17 cellular contexts compared by ENCODE assay signal in the genomic region with DNA sequence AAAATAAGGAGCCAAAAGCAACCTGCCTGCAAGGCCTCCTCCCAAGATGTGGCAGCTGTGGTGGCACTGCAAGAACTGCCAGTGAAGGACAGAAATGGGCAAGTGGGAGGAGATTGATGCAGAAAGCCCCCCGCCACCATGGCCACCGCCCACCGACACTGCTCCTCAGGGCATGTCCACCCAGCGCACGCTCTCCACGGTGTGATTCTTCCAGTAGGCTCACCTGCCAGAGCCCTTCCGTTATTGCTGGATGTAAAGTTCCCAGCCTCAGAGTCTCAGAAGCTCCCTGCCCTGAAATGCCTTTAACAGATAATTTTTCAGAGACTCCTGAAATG.
DNase-seq lines count a peak whose midpoint lies in the region; FAIRE-seq and TF ChIP-seq lines count a peak whose summit lies in the region.
"Had no signal": no experiment of that assay in that cellular context is flagged by ENCODE, and none has a peak within 500 bp of the region (broad histone marks: within the 10 kb centered on the region; RNA-seq: fewer than 3 reads in every experiment).

No MANE protein-coding gene starts in this region.

- H3K27me3 ChIP-seq in H1 (replicated peaks in 1 of 4; ENCODE audit: control insufficient read depth in 3 of 4, extremely low read depth in 1 of 4, insufficient read depth in 3 of 4, low read length in 3 of 4) (no peaks in the 10 kb centered on the region; a peak in 1 of 7 replicates), spleen (replicated peaks in 1 of 7) (peaks cover 0 to 35% (median 8%) of the 10 kb centered on the region in 7 donors)
- H3K27me3 ChIP-seq: BE2C had no signal

- intact Hi-C loops in spleen (cut with DNase I; ENCODE audit: low total_unique reads) = no loop called here

- H4K5ac ChIP-seq in H1 (ENCODE audit: insufficient read length, low read depth, low read length) = no peak overlapping the region

- WGBS in H1 (ENCODE audit: extremely low coverage in 1 of 2, insufficient coverage in 1 of 2, insufficient read length in 1 of 2, insufficient replicate concordance in 2 of 2, low coverage in 1 of 2, low lambda C conversion rate in 2 of 2, missing lambda C conversion rate in 1 of 2), 2 experiments = 90% methylated on average over 7 of the region's 7 CpGs; no CpG with 5 or more reads in 1 of the 2 experiments
- 73 to 95% (median 93%) methylated on average over 4 to 7 of the region's 7 CpGs for WGBS in spleen, 5 donors

- H2BK120ac ChIP-seq in H1 (replicated peaks; ENCODE audit: low read depth, low read length) = no peak overlapping the region

- H3K56ac ChIP-seq in H1 (replicated peaks; ENCODE audit: insufficient read length, low read depth, low read length) = no peak overlapping the region

- H3K23me2 ChIP-seq in H1 (ENCODE audit: low read depth, low read length) = no peaks in the 10 kb centered on the region

- no peak overlapping the region for H3K14ac ChIP-seq in H1 (ENCODE audit: insufficient read length)

- H3K27ac Mint-ChIP-seq in nephron progenitor cell = peak overlapping the region; percentile 34
- H3K27ac Mint-ChIP-seq: CD4-positive, alpha-beta T cell had no signal

- no peak for TF ChIP-seq POLR2A in H1 (IDR thresholded peaks at IDR 0.05; ENCODE audit: control extremely low read depth in 1 of 2, low read depth in 2 of 2, low read length in 2 of 2)
- TF ChIP-seq POLR2A in spleen (IDR thresholded peaks at IDR 0.05) = no peak

- peak; percentile 45 for DNase-seq in activated effector memory CD4-positive, alpha-beta T cell treated with anti-CD3 and anti-CD28 coated beads, Interleukin-2, amount 50 U/mL, for 16 hours
- no peak for DNase-seq in activated effector memory CD4-positive, alpha-beta T cell treated with Interleukin-2 at 50 U/mL for 16 hours
- no peak for DNase-seq in H1 (ENCODE audit: low read depth in 1 of 2, low spot score in 2 of 2)
- no peak for DNase-seq in nephron progenitor cell
- peak; percentile 64 for DNase-seq in spleen
- DNase-seq in NCI-H446 (lab: John Stamatoyannopoulos, UW) = no peak
- DNase-seq in NCI-H1694 treated with DMSO at 0.1 percent for 48 hours (lab: John Stamatoyannopoulos, UW) = no peak
- DNase-seq in HCEC 1CT = no peak
- DNase-seq: 8988T; BE2C; CD4-positive, alpha-beta T cell; NCI-H1092; NCI-H146; NCI-H2107; NCI-H2227 treated with DMSO at 0.1 percent for 48 hours; NCI-H524 treated with DMSO at 0.1 percent for 48 hours had no signal

- no peak for FAIRE-seq in H1 (lab: Jason Lieb, UNC)
- FAIRE-seq: K562 had no signal

- no peaks in the 10 kb centered on the region for H3K36me3 ChIP-seq in H1 (ENCODE audit: control insufficient read depth in 2 of 4, insufficient read depth in 4 of 4, low read length in 3 of 4)
- H3K36me3 ChIP-seq in spleen = no peaks in the 10 kb centered on the region
- H3K36me3 ChIP-seq: BE2C had no signal

- no peak for TF ChIP-seq RAD21 in H1 (IDR thresholded peaks at IDR 0.05 in 1 of 2, conservative IDR thresholded peaks at IDR 0.05 in 1 of 2; ENCODE audit: low read depth in 2 of 2, low read length in 2 of 2)

- POLR2A ChIA-PET in H1 (lab: Charles Lee; ENCODE audit: partially characterized antibody) = interaction anchor here (0.7 kb wide), 1 partner anchor 197 kb away, joined by 3 read pairs; no protein-coding TSS in a partner anchor

- H3K9ac ChIP-seq in H1 (replicated peaks in 1 of 4; ENCODE audit: extremely low read depth in 1 of 4, low read depth in 3 of 4, low read length in 3 of 4) = no peak overlapping the region

- TF ChIP-seq CTCF in H1 (IDR thresholded peaks at IDR 0.05; ENCODE audit: control extremely low read depth in 1 of 3, insufficient read depth in 1 of 3, low read depth in 1 of 3, low read length in 3 of 3) = no peak
- no peak for TF ChIP-seq CTCF in nephron progenitor cell (IDR thresholded peaks at IDR 0.05)
- TF ChIP-seq CTCF in spleen (IDR thresholded peaks at IDR 0.05 in 8 of 11, conservative IDR thresholded peaks at IDR 0.05 in 3 of 11) = no peak

- no peak overlapping the region for H3K23ac ChIP-seq in H1 (ENCODE audit: insufficient read length)

- H2AK5ac ChIP-seq in H1 (ENCODE audit: low read depth, low read length) = no peak overlapping the region

- no peak overlapping the region for H2BK15ac ChIP-seq in H1 (ENCODE audit: low read length)

- H4K20me1 ChIP-seq in H1 (replicated peaks in 1 of 2; ENCODE audit: control insufficient read depth in 1 of 2, insufficient read depth in 2 of 2, low read length in 2 of 2) = peaks cover 0 to 2% of the 10 kb centered on the region in 2 experiments

- H3K4ac ChIP-seq in H1 (replicated peaks; ENCODE audit: insufficient read length, low read depth, low read length) = no peak overlapping the region

- CTCF ChIA-PET in H1 (lab: Charles Lee; ENCODE audit: partially characterized antibody) = interaction anchor here (1.3 to 2.1 kb wide), 5 partner anchors 10 to 46 kb away, joined by 3 to 7 read pairs (median 3); no protein-coding TSS in a partner anchor

- H3K4me1 Mint-ChIP-seq in nephron progenitor cell = peaks cover 61% of the 10 kb centered on the region

- no peak overlapping the region for H2BK20ac ChIP-seq in H1 (ENCODE audit: low read length)

- H2BK12ac ChIP-seq in H1 (ENCODE audit: low read depth, low read length) = no peak overlapping the region

- no peaks in the 10 kb centered on the region for H3K79me1 ChIP-seq in H1 (ENCODE audit: low read depth, low read length)

- H3K18ac ChIP-seq in H1 (ENCODE audit: extremely low read depth, low read length) = peak overlapping the region; percentile 78

- H3K79me2 ChIP-seq in H1 (ENCODE audit: control insufficient read depth in 1 of 2, insufficient read depth in 2 of 2, low read length in 2 of 2) = no peaks in the 10 kb centered on the region

- H4K91ac ChIP-seq in H1 (replicated peaks; ENCODE audit: insufficient read length, low read length) = no peak overlapping the region

- no peak overlapping the region for H4K8ac ChIP-seq in H1 (ENCODE audit: extremely low read depth, insufficient read depth, low read length)

- peaks cover 14% of the 10 kb centered on the region for H3K27me3 Mint-ChIP-seq in nephron progenitor cell (ENCODE audit: low read depth, poor library complexity)
- H3K27me3 Mint-ChIP-seq: CD4-positive, alpha-beta T cell had no signal

- no peak overlapping the region for H2AFZ ChIP-seq in H1 (ENCODE audit: low read length)

- no peak overlapping the region for H3K4me3 Mint-ChIP-seq in nephron progenitor cell
- H3K4me3 Mint-ChIP-seq: CD4-positive, alpha-beta T cell had no signal

- peaks cover 0 to 20% (median 10%) of the 10 kb centered on the region in 4 experiments; a peak in 5 of 7 replicates for H3K4me1 ChIP-seq in H1 (replicated peaks in 1 of 4; ENCODE audit: control insufficient read depth in 3 of 4, insufficient read depth in 4 of 4, low read length in 3 of 4)
- H3K4me1 ChIP-seq in spleen = peaks cover 0 to 24% (median 8%) of the 10 kb centered on the region in 6 donors
- H3K4me1 ChIP-seq: BE2C had no signal

- no peaks in the 10 kb centered on the region for H3K9me3 Mint-ChIP-seq in nephron progenitor cell
- H3K9me3 Mint-ChIP-seq: CD4-positive, alpha-beta T cell had no signal

- H3K4me2 ChIP-seq in H1 (ENCODE audit: insufficient read depth in 1 of 2, low read depth in 2 of 2, low read length in 2 of 2) = no peak overlapping the region

- TF ChIP-seq EP300 in H1 (IDR thresholded peaks at IDR 0.05; ENCODE audit: borderline replicate concordance in 1 of 2, low read depth in 2 of 2, low read length in 2 of 2) = no peak

- no peaks in the 10 kb centered on the region for H3K36me3 Mint-ChIP-seq in nephron progenitor cell (ENCODE audit: low read depth)

- H3K9me3 ChIP-seq in H1 (ENCODE audit: insufficient read depth in 2 of 2, low read depth in 1 of 2, low read length in 1 of 2) (no peaks in the 10 kb centered on the region), spleen (no peaks in the 10 kb centered on the region)
- H3K9me3 ChIP-seq: BE2C had no signal

- peak overlapping the region; percentile 16; the same call in 1 of the 2 replicates for H2BK5ac ChIP-seq in H1 (ENCODE audit: low read depth, low read length)

- H3K4me3 ChIP-seq in H1 (ENCODE audit: extremely low read depth in 1 of 4, insufficient read depth in 2 of 4, low read depth in 3 of 4, low read length in 4 of 4) = no peak overlapping the region
- H3K4me3 ChIP-seq in spleen = no peak overlapping the region
- H3K4me3 ChIP-seq: K562 had no signal

- H3K27ac ChIP-seq in H1 (ENCODE audit: low read depth, low read length) = no peak overlapping the region
- H3K27ac ChIP-seq in spleen = no peak overlapping the region

TF ChIP-seq in H1, 55 proteins besides CTCF, POLR2A, EP300 and RAD21:
- no peak for TF ChIP-seq TEAD4 (IDR thresholded peaks at IDR 0.05; ENCODE audit: low read depth, low read length)
- TF ChIP-seq SIRT6 (IDR thresholded peaks at IDR 0.05; ENCODE audit: low read length) = no peak
- no peak for TF ChIP-seq ATF2 (IDR thresholded peaks at IDR 0.05; ENCODE audit: low read length)
- no peak for TF ChIP-seq NRF1 (IDR thresholded peaks at IDR 0.05; ENCODE audit: low read depth, low read length)
- no peak for TF ChIP-seq SAP30 (IDR thresholded peaks at IDR 0.05; ENCODE audit: insufficient read depth, insufficient replicate concordance, low read length)
- no peak for TF ChIP-seq SP1 (IDR thresholded peaks at IDR 0.05; ENCODE audit: low read depth, low read length)
- no peak for TF ChIP-seq BACH1 (IDR thresholded peaks at IDR 0.05; ENCODE audit: low read length)
- TF ChIP-seq CREB1 (IDR thresholded peaks at IDR 0.05) = no peak
- TF ChIP-seq HDAC2 (IDR thresholded peaks at IDR 0.05; ENCODE audit: borderline replicate concordance in 1 of 2, low read depth in 2 of 2, low read length in 2 of 2) = no peak

Comparison
In these comparisons a context has a peak if more than half of its experiments do, and no peak if none do; other contexts are left out.
1. DNase-seq: peak in activated effector memory CD4-positive, alpha-beta T cell treated with anti-CD3 and anti-CD28 coated beads, Interleukin-2, amount 50 U/mL, for 16 hours (single experiment) and spleen (single experiment); none in activated effector memory CD4-positive, alpha-beta T cell treated with Interleukin-2 at 50 U/mL for 16 hours (single experiment), H1 (0 of 2), nephron progenitor cell (single experiment), NCI-H446 (0 of 2), NCI-H1694 treated with DMSO at 0.1 percent for 48 hours (single experiment) and HCEC 1CT (single experiment).